In genomic region chr18:369224-370010, GRCh38 we compare ENCODE assay signal across 26 cellular contexts.
A peak's percentile ranks its signal among the peaks of the same experiment; 100 is the strongest.
DNase-seq lines count a peak whose midpoint lies in the region; ATAC-seq, FAIRE-seq and TF ChIP-seq lines count a peak whose summit lies in the region.
"Had no signal": no experiment of that assay in that cellular context is flagged by ENCODE, and none has a peak within 500 bp of the region (broad histone marks: within the 10 kb centered on the region; RNA-seq: fewer than 3 reads in every experiment).

No MANE protein-coding gene starts in this region.

- H2BK20ac ChIP-seq in H1 (ENCODE audit: low read length): 0 out of 2 replicates have a peak overlapping the region, but pooled peaks have one; percentile 6

- POLR2A ChIA-PET in H1 (lab: Charles Lee; ENCODE audit: partially characterized antibody): no interaction called here

- H3K23me2 ChIP-seq in H1 (ENCODE audit: low read depth, low read length): no peaks in the 10 kb centered on the region

- TF ChIP-seq EP300 in H1 (IDR thresholded peaks at IDR 0.05; ENCODE audit: borderline replicate concordance in 1 of 2, low read depth in 2 of 2, low read length in 2 of 2) (no peak), stomach (IDR thresholded peaks at IDR 0.05) (no peak)

- no peaks in the 10 kb centered on the region for H3K36me3 ChIP-seq in H1 (ENCODE audit: control insufficient read depth in 2 of 4, insufficient read depth in 4 of 4, low read length in 3 of 4)
- H3K36me3 ChIP-seq in stomach: no peaks in the 10 kb centered on the region
- H3K36me3 ChIP-seq: prostate gland, thyroid gland had no signal

- no peak for TF ChIP-seq RAD21 in H1 (IDR thresholded peaks at IDR 0.05 in 1 of 2, conservative IDR thresholded peaks at IDR 0.05 in 1 of 2; ENCODE audit: low read depth in 2 of 2, low read length in 2 of 2)

- H3K4me3 ChIP-seq in H1 (ENCODE audit: extremely low read depth in 1 of 4, insufficient read depth in 2 of 4, low read depth in 3 of 4, low read length in 4 of 4) (no peak overlapping the region), stomach (no peak overlapping the region)
- H3K4me3 ChIP-seq: prostate gland, thyroid gland had no signal

- no peak overlapping the region for H2BK12ac ChIP-seq in H1 (ENCODE audit: low read depth, low read length)

- H3K27me3 ChIP-seq in H1 (replicated peaks in 1 of 4; ENCODE audit: control insufficient read depth in 3 of 4, extremely low read depth in 1 of 4, insufficient read depth in 3 of 4, low read length in 3 of 4) (no peaks in the 10 kb centered on the region), stomach (no peaks in the 10 kb centered on the region)
- H3K27me3 ChIP-seq: thyroid gland had no signal

- DNase-seq in CD1c-positive myeloid dendritic cell (ENCODE audit: extremely low spot score) (peak; percentile 42), HK-2 (ENCODE audit: unreplicated experiment) (peak; percentile 13), H1 (ENCODE audit: low read depth in 1 of 2, low spot score in 2 of 2) (no peak), nephron progenitor cell (no peak), stomach (no peak), T-helper 17 cell (no peak)
- no peak for DNase-seq in activated naive CD4-positive, alpha-beta T cell treated with anti-CD3 and anti-CD28 coated beads, Interleukin-2, amount 50 U/mL, for 72 hours (ENCODE audit: low spot score in 2 of 2)
- DNase-seq: activated CD4-positive, alpha-beta T cell treated with anti-CD3 and anti-CD28 coated beads, Interleukin-2, amount 10 ng/mL, durations not matched to agents 7 days and 5 days; activated naive CD4-positive, alpha-beta T cell treated with anti-CD3 and anti-CD28 coated beads, Interleukin-2, amount 10 ng/mL, durations not matched to agents 7 days and 5 days; anterior cingulate cortex; central memory CD4-positive, alpha-beta T cell; HFFc6; Karpas-422; kidney glomerular epithelial cell; NCI-H1694; NCI-H2171 treated with DMSO at 0.1 percent for 48 hours; NCI-H524 treated with DMSO at 0.1 percent for 48 hours; RPMI8226; stimulated activated CD4-positive, alpha-beta T cell treated with anti-CD3 and anti-CD28 coated beads, Interleukin-15, amount 100 ng/mL, for 24 hours; thyroid gland had no signal

- H3K9ac ChIP-seq in H1 (replicated peaks in 1 of 4; ENCODE audit: extremely low read depth in 1 of 4, low read depth in 3 of 4, low read length in 3 of 4): no peak overlapping the region

- no peak overlapping the region for H2BK15ac ChIP-seq in H1 (ENCODE audit: low read length)

- H2AK5ac ChIP-seq in H1 (ENCODE audit: low read depth, low read length): no peak overlapping the region

- H3K4me2 ChIP-seq in H1 (ENCODE audit: insufficient read depth in 1 of 2, low read depth in 2 of 2, low read length in 2 of 2): no peak overlapping the region

- no peak overlapping the region for H3K56ac ChIP-seq in H1 (replicated peaks; ENCODE audit: insufficient read length, low read depth, low read length)

- H3K9me3 ChIP-seq in H1 (ENCODE audit: insufficient read depth in 2 of 2, low read depth in 1 of 2, low read length in 1 of 2): no peaks in the 10 kb centered on the region
- no peaks in the 10 kb centered on the region for H3K9me3 ChIP-seq in stomach
- no peaks in the 10 kb centered on the region for H3K9me3 ChIP-seq in T-helper 17 cell (ENCODE audit: control insufficient read depth, low read length, poor library complexity, severe bottlenecking)
- H3K9me3 ChIP-seq: prostate gland, thyroid gland had no signal

- H4K8ac ChIP-seq in H1 (ENCODE audit: extremely low read depth, insufficient read depth, low read length): no peak overlapping the region

- H3K14ac ChIP-seq in H1 (ENCODE audit: insufficient read length): no peak overlapping the region

- H3K36me3 Mint-ChIP-seq in nephron progenitor cell (ENCODE audit: low read depth): peaks cover 10% of the 10 kb centered on the region
- no peaks in the 10 kb centered on the region for H3K36me3 Mint-ChIP-seq in activated naive CD4-positive, alpha-beta T cell treated with anti-CD3 and anti-CD28 coated beads, Interleukin-2, amount 50 U/mL, for 72 hours
- no peaks in the 10 kb centered on the region for H3K36me3 Mint-ChIP-seq in T-helper 17 cell (ENCODE audit: low read depth)
- H3K36me3 Mint-ChIP-seq: activated naive CD4-positive, alpha-beta T cell treated with anti-CD3 and anti-CD28 coated beads, Interleukin-2, amount 10 ng/mL, durations not matched to agents 7 days and 5 days had no signal

- H4K5ac ChIP-seq in H1 (ENCODE audit: insufficient read length, low read depth, low read length): no peak overlapping the region

- H2BK5ac ChIP-seq in H1 (ENCODE audit: low read depth, low read length): no peak overlapping the region

- H4K20me1 ChIP-seq in H1 (replicated peaks in 1 of 2; ENCODE audit: control insufficient read depth in 1 of 2, insufficient read depth in 2 of 2, low read length in 2 of 2): no peaks in the 10 kb centered on the region

- no peak overlapping the region for H3K4ac ChIP-seq in H1 (replicated peaks; ENCODE audit: insufficient read length, low read depth, low read length)

- no peak overlapping the region for H3K27ac ChIP-seq in H1 (ENCODE audit: low read depth, low read length)
- H3K27ac ChIP-seq in stomach: no peak overlapping the region
- H3K27ac ChIP-seq: prostate gland, thyroid gland had no signal

- no peak overlapping the region for H2BK120ac ChIP-seq in H1 (replicated peaks; ENCODE audit: low read depth, low read length)

- intact Hi-C loops in stomach (cut with DNase I; ENCODE audit: low total_unique reads): no loop called here

- H3K23ac ChIP-seq in H1 (ENCODE audit: insufficient read length): no peak overlapping the region

- CTCF ChIA-PET in H1 (lab: Charles Lee; ENCODE audit: partially characterized antibody): interaction anchor here (1.0 kb wide), 1 partner anchor 77 kb away, joined by 3 read pairs; no protein-coding TSS in a partner anchor

- H3K27ac Mint-ChIP-seq in nephron progenitor cell: peak overlapping the region; percentile 85
- H3K27ac Mint-ChIP-seq in activated naive CD4-positive, alpha-beta T cell treated with anti-CD3 and anti-CD28 coated beads, Interleukin-2, amount 50 U/mL, for 72 hours: no peak overlapping the region
- no peak overlapping the region for H3K27ac Mint-ChIP-seq in T-helper 17 cell
- H3K27ac Mint-ChIP-seq: activated CD4-positive, alpha-beta T cell treated with anti-CD3 and anti-CD28 coated beads, Interleukin-2, amount 10 ng/mL, durations not matched to agents 7 days and 5 days; activated naive CD4-positive, alpha-beta T cell treated with anti-CD3 and anti-CD28 coated beads, Interleukin-2, amount 10 ng/mL, durations not matched to agents 7 days and 5 days; activated T-helper 1 cell treated with anti-CD3 and anti-CD28 coated beads, Interleukin-12 subunit alpha, Interleukin-12 subunit beta, Interleukin-2, Interleukin-4 antibody, amounts not matched to agents 30 ng/mL and 10 ng/mL and 1 ng/mL, durations not matched to agents 14 hours and 24 hours and 36 hours; dendritic cell treated with granulocyte-macrophage colony-stimulating factor and Interleukin-4, amounts not matched to agents 40 ng/mL and 50 ng/mL, for 4 days; HFFc6; stimulated activated naive CD8-positive, alpha-beta T cell treated with anti-CD3 and anti-CD28 coated beads, Interleukin-15, Interleukin-2, amounts not matched to agents 100 ng/mL and 50 ng/mL, for 24 hours had no signal

- no peak overlapping the region for H4K91ac ChIP-seq in H1 (replicated peaks; ENCODE audit: insufficient read length, low read length)

- no peaks in the 10 kb centered on the region for H3K79me2 ChIP-seq in H1 (ENCODE audit: control insufficient read depth in 1 of 2, insufficient read depth in 2 of 2, low read length in 2 of 2)

- H3K4me3 Mint-ChIP-seq in nephron progenitor cell (peak overlapping the region; percentile 19), T-helper 17 cell (no peak overlapping the region)
- H3K4me3 Mint-ChIP-seq: activated CD4-positive, alpha-beta T cell treated with anti-CD3 and anti-CD28 coated beads, Interleukin-2, amount 10 ng/mL, durations not matched to agents 7 days and 5 days; activated naive CD4-positive, alpha-beta T cell treated with anti-CD3 and anti-CD28 coated beads, Interleukin-2, amount 10 ng/mL, durations not matched to agents 7 days and 5 days; activated T-helper 1 cell treated with anti-CD3 and anti-CD28 coated beads, Interleukin-12 subunit alpha, Interleukin-12 subunit beta, Interleukin-2, Interleukin-4 antibody, amounts not matched to agents 30 ng/mL and 10 ng/mL and 1 ng/mL, durations not matched to agents 14 hours and 24 hours and 36 hours; dendritic cell treated with granulocyte-macrophage colony-stimulating factor and Interleukin-4, amounts not matched to agents 40 ng/mL and 50 ng/mL, for 4 days; HFFc6; stimulated activated naive CD8-positive, alpha-beta T cell treated with anti-CD3 and anti-CD28 coated beads, Interleukin-15, Interleukin-2, amounts not matched to agents 100 ng/mL and 50 ng/mL, for 24 hours had no signal

- no peaks in the 10 kb centered on the region for H3K27me3 Mint-ChIP-seq in nephron progenitor cell (ENCODE audit: low read depth, poor library complexity)
- peaks cover 48% of the 10 kb centered on the region for H3K27me3 Mint-ChIP-seq in T-helper 17 cell
- H3K27me3 Mint-ChIP-seq: activated CD4-positive, alpha-beta T cell treated with anti-CD3 and anti-CD28 coated beads, Interleukin-2, amount 10 ng/mL, durations not matched to agents 7 days and 5 days; activated naive CD4-positive, alpha-beta T cell treated with anti-CD3 and anti-CD28 coated beads, Interleukin-2, amount 10 ng/mL, durations not matched to agents 7 days and 5 days had no signal

- no peak overlapping the region for H3K18ac ChIP-seq in H1 (ENCODE audit: extremely low read depth, low read length)

- no peak overlapping the region for H2AFZ ChIP-seq in H1 (ENCODE audit: low read length)

- no peak for TF ChIP-seq CTCF in H1 (IDR thresholded peaks at IDR 0.05; ENCODE audit: control extremely low read depth in 1 of 3, insufficient read depth in 1 of 3, low read depth in 1 of 3, low read length in 3 of 3)
- TF ChIP-seq CTCF in nephron progenitor cell (IDR thresholded peaks at IDR 0.05): no peak
- no peak for TF ChIP-seq CTCF in stomach (IDR thresholded peaks at IDR 0.05)

- no peak for ATAC-seq in activated naive CD4-positive, alpha-beta T cell treated with anti-CD3 and anti-CD28 coated beads, Interleukin-2, amount 50 U/mL, for 72 hours
- ATAC-seq in T-helper 17 cell (no peak), HG03139 (IDR thresholded peaks at IDR 0.05; ENCODE audit: unreplicated experiment) (no peak)

- TF ChIP-seq POLR2A in H1 (IDR thresholded peaks at IDR 0.05; ENCODE audit: control extremely low read depth in 1 of 2, low read depth in 2 of 2, low read length in 2 of 2) (no peak), stomach (IDR thresholded peaks at IDR 0.05) (no peak)

- no peaks in the 10 kb centered on the region for H3K9me3 Mint-ChIP-seq in nephron progenitor cell
- no peaks in the 10 kb centered on the region for H3K9me3 Mint-ChIP-seq in activated naive CD4-positive, alpha-beta T cell treated with anti-CD3 and anti-CD28 coated beads, Interleukin-2, amount 50 U/mL, for 72 hours
- H3K9me3 Mint-ChIP-seq: activated CD4-positive, alpha-beta T cell treated with anti-CD3 and anti-CD28 coated beads, Interleukin-2, amount 10 ng/mL, durations not matched to agents 7 days and 5 days; activated naive CD4-positive, alpha-beta T cell treated with anti-CD3 and anti-CD28 coated beads, Interleukin-2, amount 10 ng/mL, durations not matched to agents 7 days and 5 days; activated T-helper 1 cell treated with anti-CD3 and anti-CD28 coated beads, Interleukin-12 subunit alpha, Interleukin-12 subunit beta, Interleukin-2, Interleukin-4 antibody, amounts not matched to agents 30 ng/mL and 10 ng/mL and 1 ng/mL, durations not matched to agents 14 hours and 24 hours and 36 hours; dendritic cell treated with granulocyte-macrophage colony-stimulating factor and Interleukin-4, amounts not matched to agents 40 ng/mL and 50 ng/mL, for 4 days; HFFc6; stimulated activated naive CD8-positive, alpha-beta T cell treated with anti-CD3 and anti-CD28 coated beads, Interleukin-15, Interleukin-2, amounts not matched to agents 100 ng/mL and 50 ng/mL, for 24 hours had no signal

- H3K79me1 ChIP-seq in H1 (ENCODE audit: low read depth, low read length): no peaks in the 10 kb centered on the region

- peaks cover 5 to 9% (median 9%) of the 10 kb centered on the region in 4 experiments for H3K4me1 ChIP-seq in H1 (replicated peaks in 1 of 4; ENCODE audit: control insufficient read depth in 3 of 4, insufficient read depth in 4 of 4, low read length in 3 of 4)
- peaks cover 0 to 21% (median 9%) of the 10 kb centered on the region in 4 donors for H3K4me1 ChIP-seq in stomach
- H3K4me1 ChIP-seq: thyroid gland had no signal

- 82% methylated on average over 11 of the region's 11 CpGs; no CpG with 5 or more reads in 1 of the 2 experiments for whole genome bisulfite sequencing in H1 (ENCODE audit: extremely low coverage in 1 of 2, insufficient coverage in 1 of 2, insufficient read length in 1 of 2, insufficient replicate concordance in 2 of 2, low coverage in 1 of 2, low lambda C conversion rate in 2 of 2, missing lambda C conversion rate in 1 of 2), 2 experiments
- 74 to 86% (median 82%) methylated on average over 11 of the region's 11 CpGs for WGBS in stomach, 5 donors

- H3K4me1 Mint-ChIP-seq in nephron progenitor cell (peaks cover 86% of the 10 kb centered on the region), T-helper 17 cell (no peaks in the 10 kb centered on the region)
- H3K4me1 Mint-ChIP-seq: activated CD4-positive, alpha-beta T cell treated with anti-CD3 and anti-CD28 coated beads, Interleukin-2, amount 10 ng/mL, durations not matched to agents 7 days and 5 days; activated naive CD4-positive, alpha-beta T cell treated with anti-CD3 and anti-CD28 coated beads, Interleukin-2, amount 10 ng/mL, durations not matched to agents 7 days and 5 days had no signal

- FAIRE-seq in H1 (lab: Jason Lieb, UNC): no peak
- FAIRE-seq: endometrium had no signal

Comparison
In these comparisons a context has a peak if more than half of its experiments do, and no peak if none do; other contexts are left out.
1. DNase-seq: peak in CD1c-positive myeloid dendritic cell (single experiment) and HK-2 (single experiment); none in H1 (0 of 2), nephron progenitor cell (single experiment), stomach (single experiment), activated naive CD4-positive, alpha-beta T cell treated with anti-CD3 and anti-CD28 coated beads, Interleukin-2, amount 50 U/mL, for 72 hours (0 of 2) and T-helper 17 cell (0 of 3).